ENCODE assay signal across 33 cellular contexts in genomic region chr2:223753940-223754339, GRCh38.
"Had no signal": no experiment of that assay in that cellular context is flagged by ENCODE, and none has a peak within 500 bp of the region (broad histone marks: within the 10 kb centered on the region; RNA-seq: fewer than 3 reads in every experiment).

No MANE protein-coding gene starts in this region.

- H3K36me3 ChIP-seq: adrenal gland, brain microvascular endothelial cell, breast epithelium had no signal

- H3K27me3 ChIP-seq: body of pancreas, brain microvascular endothelial cell, breast epithelium had no signal

- H3K9me3 ChIP-seq: adrenal gland, body of pancreas, breast epithelium had no signal

- H3K27ac ChIP-seq: adrenal gland, body of pancreas, brain microvascular endothelial cell, breast epithelium, VCaP had no signal

- H3K4me1 ChIP-seq: adrenal gland, breast epithelium had no signal

- ATAC-seq: activated CD8-positive, alpha-beta T cell treated with anti-CD3 and anti-CD28 coated beads for 36 hours; activated naive CD4-positive, alpha-beta T cell treated with anti-CD3 and anti-CD28 coated beads, Interleukin-2, amount 50 U/mL, for 72 hours; activated T-cell treated with anti-CD3 and anti-CD28 coated beads, Interleukin-2, amount 50 U/mL, for 4 hours; activated T-cell treated with anti-CD3 and anti-CD28 coated beads, Interleukin-2, amount 50 U/mL, for 72 hours; activated T-helper 17 cell treated with anti-CD3 and anti-CD28 coated beads, Interleukin-2, amount 50 U/mL, for 72 hours; body of pancreas had no signal

- FAIRE-seq: astrocyte, TTC549 had no signal

- H3K4me3 ChIP-seq: adrenal gland, body of pancreas, breast epithelium had no signal

- DNase-seq: activated B cell treated with CpG ODN at 0.5 μM for 24 hours; activated CD4-positive, alpha-beta memory T cell treated with anti-CD3 and anti-CD28 coated beads for 36 hours; activated CD4-positive, alpha-beta T cell treated with anti-CD3 and anti-CD28 coated beads for 4 hours; activated CD4-positive, alpha-beta T cell treated with anti-CD3 and anti-CD28 coated beads, Interleukin-2, amount 10 ng/mL, durations not matched to agents 24 days and 14 days; activated CD4-positive, alpha-beta T cell treated with anti-CD3 and anti-CD28 coated beads, Interleukin-2, amount 50 U/mL, for 1 hour; activated CD4-positive, alpha-beta T cell treated with anti-CD3 and anti-CD28 coated beads, Interleukin-2, amount 50 U/mL, for 4 hours; activated CD4-positive, CD25-positive, alpha-beta regulatory T cell treated with anti-CD3 and anti-CD28 coated beads, Interleukin-2, amount 50 U/mL, for 72 hours; activated CD8-positive, alpha-beta memory T cell treated with anti-CD3 and anti-CD28 coated beads, Interleukin-2, amount 50 U/mL, for 4 hours; activated CD8-positive, alpha-beta T cell treated with anti-CD3 and anti-CD28 coated beads for 36 hours; activated effector memory CD4-positive, alpha-beta T cell treated with anti-CD3 and anti-CD28 coated beads, Interleukin-2, amount 50 U/mL, for 16 hours; activated gamma-delta T cell treated with Interleukin-2 at 50 U/mL for 16 hours; activated naive CD4-positive, alpha-beta T cell; activated naive CD4-positive, alpha-beta T cell treated with anti-CD3 and anti-CD28 coated beads for 36 hours; activated naive CD4-positive, alpha-beta T cell treated with anti-CD3 and anti-CD28 coated beads, Interleukin-2, amount 50 U/mL, for 16 hours; activated naive CD8-positive, alpha-beta T cell treated with anti-CD3 and anti-CD28 coated beads for 36 hours; activated T-cell treated with anti-CD3 and anti-CD28 coated beads for 4 hours; activated T-cell treated with anti-CD3 and anti-CD28 coated beads, Interleukin-2, amount 50 U/mL, for 1 hour; activated T-cell treated with anti-CD3 and anti-CD28 coated beads, Interleukin-2, amount 50 U/mL, for 4 hours; activated T-cell treated with anti-CD3 and anti-CD28 coated beads, Interleukin-2, amount 50 U/mL, for 72 hours; adrenal gland; amniotic stem cell; aorta; body of pancreas; brain microvascular endothelial cell; central memory CD4-positive, alpha-beta T cell; T-helper 2 cell; T-helper 9 cell had no signal
